In genomic region chr15:53978248-53978906, GRCh38 we compare ENCODE assay signal across 9 cellular contexts. TPM values are rescaled to one million over a fixed set of nuclear protein-coding genes. Genes with fewer than 3 reads are reported as not detected.
DNase-seq lines count a peak whose midpoint lies in the region; ATAC-seq and TF ChIP-seq lines count a peak whose summit lies in the region.
"Had no signal": no experiment of that assay in that cellular context is flagged by ENCODE, and none has a peak within 500 bp of the region (broad histone marks: within the 10 kb centered on the region; RNA-seq: fewer than 3 reads in every experiment).

Gene UNC13C (plus strand): TSS chr15:53978441. CDS start chr15:54012904, 34,463 bp downstream.

- H3K4me3 Mint-ChIP-seq in glutamatergic neuron (ENCODE audit: unreplicated experiment): peak within 1 kb of the TSS; percentile 94
- H3K4me3 Mint-ChIP-seq in CD4-positive, alpha-beta T cell: no peak within 1 kb of the TSS

- no peak for ATAC-seq in GM18867 (IDR thresholded peaks at IDR 0.05; ENCODE audit: unreplicated experiment)
- no peak for ATAC-seq in CD4-positive, alpha-beta T cell (ENCODE audit: poor library complexity)

- no peaks in the 10 kb centered on the region for H3K4me1 ChIP-seq in osteoblast (ENCODE audit: insufficient read depth, low read length)

- peak within 1 kb of the TSS; percentile 51 for H3K4me3 ChIP-seq in osteoblast (ENCODE audit: insufficient read depth, low read length)

- peaks cover 2% of the 10 kb centered on the region for H3K9me3 Mint-ChIP-seq in glutamatergic neuron (ENCODE audit: unreplicated experiment)
- H3K9me3 Mint-ChIP-seq in CD4-positive, alpha-beta T cell: no peaks in the 10 kb centered on the region

- POLR2A ChIA-PET in CD4-positive, alpha-beta T cell (lab: Charles Lee): no interaction called here

- no peak within 1 kb of the TSS for H3K27ac ChIP-seq in osteoblast (ENCODE audit: low read depth, low read length)
- H3K27ac ChIP-seq in CD4-positive, alpha-beta T cell (ENCODE audit: low read depth, low read length): no peak within 1 kb of the TSS

- no peaks in the 10 kb centered on the region for H3K27me3 Mint-ChIP-seq in glutamatergic neuron (ENCODE audit: unreplicated experiment)
- peaks cover 35% of the 10 kb centered on the region for H3K27me3 Mint-ChIP-seq in CD4-positive, alpha-beta T cell

- H4K20me1 ChIP-seq in osteoblast (ENCODE audit: insufficient read depth, low read length): no peaks in the 10 kb centered on the region

- CTCF ChIA-PET in CD4-positive, alpha-beta T cell (lab: Charles Lee): no interaction called here

- H3K27me3 ChIP-seq in osteoblast (ENCODE audit: insufficient read depth, low read length): no peaks in the 10 kb centered on the region
- H3K27me3 ChIP-seq in CD4-positive, alpha-beta T cell (ENCODE audit: control insufficient read depth, insufficient read depth, low read length): peaks cover 14% of the 10 kb centered on the region

- no peaks in the 10 kb centered on the region for H3K36me3 Mint-ChIP-seq in glutamatergic neuron (ENCODE audit: unreplicated experiment)
- H3K36me3 Mint-ChIP-seq in CD4-positive, alpha-beta T cell (ENCODE audit: low read depth): no peaks in the 10 kb centered on the region

- no peaks in the 10 kb centered on the region for H3K9me3 ChIP-seq in osteoblast (ENCODE audit: low read depth, low read length)
- no peaks in the 10 kb centered on the region for H3K9me3 ChIP-seq in CD4-positive, alpha-beta T cell (ENCODE audit: control insufficient read depth, low read length)

- H3K36me3 ChIP-seq in osteoblast (ENCODE audit: insufficient read depth, low read length): no peaks in the 10 kb centered on the region

- H3K27ac Mint-ChIP-seq in glutamatergic neuron (ENCODE audit: unreplicated experiment): no peak within 1 kb of the TSS
- H3K27ac Mint-ChIP-seq in CD4-positive, alpha-beta T cell: no peak within 1 kb of the TSS

- peaks cover 5% of the 10 kb centered on the region for H3K4me1 Mint-ChIP-seq in glutamatergic neuron (ENCODE audit: low read depth, unreplicated experiment)
- H3K4me1 Mint-ChIP-seq in CD4-positive, alpha-beta T cell (ENCODE audit: low read depth): no peaks in the 10 kb centered on the region

- intact Hi-C loops in CD4-positive, alpha-beta T cell (cut with DNase I, micrococcal nuclease): no loop called here

- H3K79me2 ChIP-seq in osteoblast (ENCODE audit: insufficient read depth, low read length): no peaks in the 10 kb centered on the region

- peak within 1 kb of the TSS; percentile 45 for H3K4me2 ChIP-seq in osteoblast (ENCODE audit: insufficient read depth, low read length)

- TF ChIP-seq CTCF in glutamatergic neuron (IDR thresholded peaks at IDR 0.05; ENCODE audit: partially characterized antibody, unreplicated experiment) (no peak), osteoblast (IDR thresholded peaks at IDR 0.05; ENCODE audit: extremely low read depth, low read depth, low read length) (no peak)
- no peak for TF ChIP-seq CTCF in CD4-positive, alpha-beta T cell (IDR thresholded peaks at IDR 0.05)

- peak within 1 kb of the TSS; percentile 80 for H2AFZ ChIP-seq in osteoblast (ENCODE audit: low read length)

- DNase-seq in GDM1 (lab: John Stamatoyannopoulos, UW) (peak; percentile 45), NCI-H774 (lab: John Stamatoyannopoulos, UW) (peak; percentile 24), glutamatergic neuron (peak; percentile 73), osteoblast (ENCODE audit: insufficient read length, low spot score, missing footprints) (no peak), SW 1271 (lab: John Stamatoyannopoulos, UW) (no peak)
- DNase-seq in activated CD4-positive, alpha-beta T cell treated with anti-CD3 and anti-CD28 coated beads, Interleukin-2, amount 50 U/mL, for 4 hours: no peak
- DNase-seq in CD4-positive, alpha-beta T cell: no peak

RNA-seq across cellular contexts. Expression of gene UNC13C, which starts in this region (rescaled TPM):
- 0.49 TPM for total RNA-seq in glutamatergic neuron (ENCODE audit: unreplicated experiment)
- under 0.01 TPM in 1 of 2 replicates, not detected in the other for total RNA-seq in osteoblast
- not detected for total RNA-seq in CD4-positive, alpha-beta T cell
- total RNA-seq: RPMI7951 had no signal

Comparison
In these comparisons a context has a peak if more than half of its experiments do, and no peak if none do; other contexts are left out.
1. Peak in DNase-seq in glutamatergic neuron; RNA of the gene not detected or under 1 TPM.
2. DNase-seq: peak in GDM1 (single experiment) and NCI-H774 (single experiment); none in osteoblast (single experiment), SW 1271 (0 of 2), activated CD4-positive, alpha-beta T cell treated with anti-CD3 and anti-CD28 coated beads, Interleukin-2, amount 50 U/mL, for 4 hours (0 of 2) and CD4-positive, alpha-beta T cell (0 of 10).